Comparison of ENCODE assay signal across 8 cellular contexts in genomic region chr12:131831021-131831571, GRCh38. TPM values are rescaled to one million over a fixed set of nuclear protein-coding genes. Genes with fewer than 3 reads are reported as not detected.
DNase-seq lines count a peak whose midpoint lies in the region; ATAC-seq and TF ChIP-seq lines count a peak whose summit lies in the region.

No MANE protein-coding gene starts in this region.

- H3K9me3 ChIP-seq in A673 (ENCODE audit: low read depth, low read length, poor library complexity, severe bottlenecking): no peaks in the 10 kb centered on the region

- no peak overlapping the region for H3K27ac Mint-ChIP-seq in activated CD8-positive, alpha-beta T cell treated with anti-CD3 and anti-CD28 coated beads for 36 hours
- no peak overlapping the region for H3K27ac Mint-ChIP-seq in progenitor cell of endocrine pancreas

- peak overlapping the region; percentile 82 for H3K27ac ChIP-seq in A673 (ENCODE audit: low read depth, low read length, poor library complexity, severe bottlenecking)
- no peak overlapping the region for H3K27ac ChIP-seq in HL-60 (replicated peaks)

- H3K27me3 Mint-ChIP-seq in activated CD8-positive, alpha-beta T cell treated with anti-CD3 and anti-CD28 coated beads for 36 hours: peaks cover 36% of the 10 kb centered on the region
- peaks cover 38% of the 10 kb centered on the region for H3K27me3 Mint-ChIP-seq in progenitor cell of endocrine pancreas

- H3K4me3 ChIP-seq in A673 (ENCODE audit: low read depth, low read length, poor library complexity, severe bottlenecking) (peak overlapping the region; percentile 54), HL-60 (replicated peaks; ENCODE audit: insufficient read depth, low read length) (peak overlapping the region; percentile 71), foreskin fibroblast (ENCODE audit: low read depth in 1 of 2, low read length in 2 of 2) (peak overlapping the region; percentile 69 to 79)

- H3K4me3 Mint-ChIP-seq in activated CD8-positive, alpha-beta T cell treated with anti-CD3 and anti-CD28 coated beads for 36 hours: peak overlapping the region; percentile 21
- H3K4me3 Mint-ChIP-seq in progenitor cell of endocrine pancreas (ENCODE audit: low read depth): peak overlapping the region; percentile 59

- intact Hi-C loops in A673 (cut with micrococcal nuclease; ENCODE audit: unreplicated experiment): loop anchor here (5.0 to 10.0 kb wide), 4 partner anchors 74 to 726 kb away; no protein-coding TSS in a partner anchor
- intact Hi-C loops in activated CD8-positive, alpha-beta T cell treated with anti-CD3 and anti-CD28 coated beads for 36 hours (cut with micrococcal nuclease): no loop called here

- CTCF ChIA-PET in A673 (lab: Charles Lee): interaction anchor here (0.6 kb wide), 1 partner anchor 511 kb away, joined by 3 read pairs; no protein-coding TSS in a partner anchor
- CTCF ChIA-PET in activated CD8-positive, alpha-beta T cell treated with anti-CD3 and anti-CD28 coated beads for 36 hours (lab: Charles Lee): interaction anchor here (1.1 to 2.5 kb wide), 2 partner anchors 50 to 76 kb away, joined by 3 to 5 read pairs; no protein-coding TSS in a partner anchor

- peaks cover 28% of the 10 kb centered on the region for H3K4me1 ChIP-seq in A673 (ENCODE audit: insufficient read depth, low read length, poor library complexity, severe bottlenecking)

- ATAC-seq in activated CD8-positive, alpha-beta T cell treated with anti-CD3 and anti-CD28 coated beads for 36 hours: peak; percentile 18
- ATAC-seq in HG03045 (IDR thresholded peaks at IDR 0.05; ENCODE audit: unreplicated experiment) (no peak), GM21619 (IDR thresholded peaks at IDR 0.05; ENCODE audit: unreplicated experiment) (no peak)

- no peaks in the 10 kb centered on the region for H3K36me3 ChIP-seq in A673 (ENCODE audit: insufficient read depth, low read length, poor library complexity, severe bottlenecking)

- POLR2A ChIA-PET in A673 (lab: Charles Lee; ENCODE audit: low non-redundant PET): interaction anchor here (0.6 kb wide), 1 partner anchor 562 kb away, joined by 3 read pairs; no protein-coding TSS in a partner anchor
- POLR2A ChIA-PET in activated CD8-positive, alpha-beta T cell treated with anti-CD3 and anti-CD28 coated beads for 36 hours (lab: Charles Lee): interaction anchor here (0.7 to 0.8 kb wide), 2 partner anchors 18 to 99 kb away, joined by 3 read pairs; no protein-coding TSS in a partner anchor

- no peak for TF ChIP-seq CTCF in A673 (conservative IDR thresholded peaks at IDR 0.05; ENCODE audit: low read depth, low read length)
- no peak for TF ChIP-seq CTCF in HL-60 (IDR thresholded peaks at IDR 0.05; ENCODE audit: insufficient read depth, low read length)
- no peak for TF ChIP-seq CTCF in activated CD8-positive, alpha-beta T cell treated with anti-CD3 and anti-CD28 coated beads for 36 hours (IDR thresholded peaks at IDR 0.05)
- no peak for TF ChIP-seq CTCF in foreskin fibroblast (IDR thresholded peaks at IDR 0.05; ENCODE audit: low read depth, low read length)
- TF ChIP-seq CTCF in progenitor cell of endocrine pancreas (IDR thresholded peaks at IDR 0.05; ENCODE audit: unreplicated experiment): no peak

- H3K27me3 ChIP-seq in A673 (replicated peaks; ENCODE audit: insufficient read depth, low read depth, low read length, poor library complexity): no peaks in the 10 kb centered on the region
- H3K27me3 ChIP-seq in HL-60 (ENCODE audit: insufficient read depth, poor library complexity, severe bottlenecking): peaks cover 47% of the 10 kb centered on the region

- no TSS peak for BruUV-seq in A673 (replicated peaks; lab: Mats Ljungman, UMichigan)

- peaks cover 13% of the 10 kb centered on the region for H3K4me1 Mint-ChIP-seq in activated CD8-positive, alpha-beta T cell treated with anti-CD3 and anti-CD28 coated beads for 36 hours (ENCODE audit: low read depth)
- H3K4me1 Mint-ChIP-seq in progenitor cell of endocrine pancreas (ENCODE audit: low read depth): no peaks in the 10 kb centered on the region

- no peaks in the 10 kb centered on the region for H3K9me3 Mint-ChIP-seq in activated CD8-positive, alpha-beta T cell treated with anti-CD3 and anti-CD28 coated beads for 36 hours
- no peaks in the 10 kb centered on the region for H3K9me3 Mint-ChIP-seq in progenitor cell of endocrine pancreas (ENCODE audit: low read depth)

- peak; percentile 77 for DNase-seq in A673 (ENCODE audit: low spot score)
- peak in 1 of 2 experiments; percentile 16 for DNase-seq in HL-60 (ENCODE audit: low read depth in 1 of 2, low spot score in 1 of 2)
- peak; percentile 58 for DNase-seq in activated CD8-positive, alpha-beta T cell treated with anti-CD3 and anti-CD28 coated beads for 36 hours
- DNase-seq in foreskin fibroblast: peak; percentile 28 to 66
- no peak for DNase-seq in progenitor cell of endocrine pancreas (ENCODE audit: low spot score, unreplicated experiment)
- DNase-seq in SKM-1 treated with dmso at 0.1 percent for 144 hours (lab: John Stamatoyannopoulos, UW; ENCODE audit: unreplicated experiment): no peak

- no peaks in the 10 kb centered on the region for H3K36me3 Mint-ChIP-seq in activated CD8-positive, alpha-beta T cell treated with anti-CD3 and anti-CD28 coated beads for 36 hours (ENCODE audit: low read depth)
- no peaks in the 10 kb centered on the region for H3K36me3 Mint-ChIP-seq in progenitor cell of endocrine pancreas (ENCODE audit: insufficient read depth)

RNA-seq across cellular contexts. Expression of gene MMP17, which starts 2.9 kb away (rescaled TPM):
- total RNA-seq in A673 (2021) (12.6 and 14.9 TPM in 2 replicates), progenitor cell of endocrine pancreas (0.48 and 0.49 TPM in 2 replicates)
- under 1 TPM in 1 of 2 experiments, not detected in 1; 0.60 TPM for total RNA-seq in activated CD8-positive, alpha-beta T cell treated with anti-CD3 and anti-CD28 coated beads for 36 hours

Comparison
In these comparisons a context has a peak if more than half of its experiments do, and no peak if none do; other contexts are left out.
1. DNase-seq: peak in A673 (single experiment), activated CD8-positive, alpha-beta T cell treated with anti-CD3 and anti-CD28 coated beads for 36 hours (single experiment) and foreskin fibroblast (2 of 2); none in progenitor cell of endocrine pancreas (single experiment) and SKM-1 treated with dmso at 0.1 percent for 144 hours (single experiment).
2. Peak in every context shown above with its lines, with median percentiles within 50 percentile points of each other: H3K4me3 ChIP-seq.